20 cellular contexts compared by ENCODE assay signal in the genomic region with DNA sequence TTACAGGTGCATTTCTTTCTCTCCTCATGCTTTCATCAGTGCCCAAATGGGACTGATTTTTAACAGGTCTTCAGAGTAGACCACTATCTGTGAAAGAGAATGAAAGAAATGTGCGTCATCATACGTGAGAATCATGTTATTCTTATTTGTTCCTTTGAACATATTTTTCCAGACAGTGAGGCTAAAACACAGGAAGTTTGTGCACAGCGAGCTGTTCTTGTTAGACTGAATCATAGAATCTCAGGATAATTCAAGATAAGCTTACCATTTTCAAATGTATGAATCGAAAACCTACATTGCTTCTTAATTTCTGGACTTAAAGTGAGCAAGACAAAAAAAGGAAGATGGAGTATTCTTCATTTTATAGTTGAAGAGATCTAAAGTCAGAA.
A peak's percentile ranks its signal among the peaks of the same experiment; 100 is the strongest.
DNase-seq lines count a peak whose midpoint lies in the region; ATAC-seq and TF ChIP-seq lines count a peak whose summit lies in the region.
"Had no signal": no experiment of that assay in that cellular context is flagged by ENCODE, and none has a peak within 500 bp of the region (broad histone marks: within the 10 kb centered on the region; RNA-seq: fewer than 3 reads in every experiment).

No MANE protein-coding gene starts in this region.

- no peak overlapping the region for H3K4me3 Mint-ChIP-seq in nephron
- H3K4me3 Mint-ChIP-seq in activated T-helper 1 cell treated with anti-CD3 and anti-CD28 coated beads, Interleukin-12 subunit alpha, Interleukin-12 subunit beta, Interleukin-2, Interleukin-4 antibody, amounts not matched to agents 30 ng/mL and 10 ng/mL and 1 ng/mL, durations not matched to agents 14 hours and 24 hours and 36 hours = no peak overlapping the region
- H3K4me3 Mint-ChIP-seq: activated CD4-positive, alpha-beta T cell treated with anti-CD3 and anti-CD28 coated beads, Interleukin-2, amount 10 ng/mL, durations not matched to agents 24 days and 14 days; effector memory CD8-positive, alpha-beta T cell had no signal

- H3K4me1 Mint-ChIP-seq in nephron = peaks cover 70% of the 10 kb centered on the region
- H3K4me1 Mint-ChIP-seq in activated T-helper 1 cell treated with anti-CD3 and anti-CD28 coated beads, Interleukin-12 subunit alpha, Interleukin-12 subunit beta, Interleukin-2, Interleukin-4 antibody, amounts not matched to agents 30 ng/mL and 10 ng/mL and 1 ng/mL, durations not matched to agents 14 hours and 24 hours and 36 hours (ENCODE audit: low read depth) = no peaks in the 10 kb centered on the region
- H3K4me1 Mint-ChIP-seq: activated CD4-positive, alpha-beta T cell treated with anti-CD3 and anti-CD28 coated beads, Interleukin-2, amount 10 ng/mL, durations not matched to agents 24 days and 14 days had no signal

- H3K27ac Mint-ChIP-seq in nephron = peak overlapping the region in 2 of 3 experiments; percentile 40 to 47
- H3K27ac Mint-ChIP-seq in activated T-helper 1 cell treated with anti-CD3 and anti-CD28 coated beads, Interleukin-12 subunit alpha, Interleukin-12 subunit beta, Interleukin-2, Interleukin-4 antibody, amounts not matched to agents 30 ng/mL and 10 ng/mL and 1 ng/mL, durations not matched to agents 14 hours and 24 hours and 36 hours = no peak overlapping the region
- H3K27ac Mint-ChIP-seq: activated CD4-positive, alpha-beta T cell treated with anti-CD3 and anti-CD28 coated beads, Interleukin-2, amount 10 ng/mL, durations not matched to agents 24 days and 14 days; effector memory CD8-positive, alpha-beta T cell had no signal

- no peak for TF ChIP-seq CTCF in RWPE2 (IDR thresholded peaks at IDR 0.05; ENCODE audit: poor library complexity, severe bottlenecking)
- no peak for TF ChIP-seq CTCF in cardiac fibroblast (IDR thresholded peaks at IDR 0.05; ENCODE audit: low read depth, low read length)
- no peak for TF ChIP-seq CTCF in nephron (IDR thresholded peaks at IDR 0.05; ENCODE audit: unreplicated experiment in 3 of 3)

- no peaks in the 10 kb centered on the region for H3K36me3 ChIP-seq in RWPE2 (ENCODE audit: low read depth)
- H3K36me3 ChIP-seq: BLaER1 treated with 17β-estradiol and CSF1 and Interleukin-3, amounts not matched to agents 10 nM and 100 nM had no signal

- no peaks in the 10 kb centered on the region for H3K27me3 Mint-ChIP-seq in nephron (ENCODE audit: low read depth)
- peaks cover 2% of the 10 kb centered on the region for H3K27me3 Mint-ChIP-seq in activated T-helper 1 cell treated with anti-CD3 and anti-CD28 coated beads, Interleukin-12 subunit alpha, Interleukin-12 subunit beta, Interleukin-2, Interleukin-4 antibody, amounts not matched to agents 30 ng/mL and 10 ng/mL and 1 ng/mL, durations not matched to agents 14 hours and 24 hours and 36 hours (ENCODE audit: insufficient read depth)
- H3K27me3 Mint-ChIP-seq: activated CD4-positive, alpha-beta T cell treated with anti-CD3 and anti-CD28 coated beads, Interleukin-2, amount 10 ng/mL, durations not matched to agents 24 days and 14 days; effector memory CD8-positive, alpha-beta T cell had no signal

- H3K4me1 ChIP-seq in RWPE2 (ENCODE audit: insufficient read depth, poor library complexity, severe bottlenecking) = peaks cover 59% of the 10 kb centered on the region

- peak overlapping the region; percentile 75 for H3K27ac ChIP-seq in RWPE2 (ENCODE audit: poor library complexity, severe bottlenecking)
- H3K27ac ChIP-seq: BLaER1 treated with 17β-estradiol and CSF1 and Interleukin-3, amounts not matched to agents 10 nM and 100 nM had no signal

- intact Hi-C loops in activated T-helper 1 cell treated with anti-CD3 and anti-CD28 coated beads, Interleukin-12 subunit alpha, Interleukin-12 subunit beta, Interleukin-2, Interleukin-4 antibody, amounts not matched to agents 30 ng/mL and 10 ng/mL and 1 ng/mL, durations not matched to agents 14 hours and 24 hours and 36 hours (cut with micrococcal nuclease) = no loop called here

- no peak overlapping the region for H3K4me3 ChIP-seq in RWPE2 (ENCODE audit: severe bottlenecking)
- no peak overlapping the region for H3K4me3 ChIP-seq in cardiac fibroblast (replicated peaks in 1 of 2; ENCODE audit: low read depth in 2 of 2, low read length in 2 of 2)
- H3K4me3 ChIP-seq: BLaER1 treated with 17β-estradiol and CSF1 and Interleukin-3, amounts not matched to agents 10 nM and 100 nM had no signal

- H3K27me3 ChIP-seq in RWPE2 (ENCODE audit: insufficient read depth, poor library complexity, severe bottlenecking) = no peaks in the 10 kb centered on the region
- H3K27me3 ChIP-seq: BLaER1 treated with 17β-estradiol and CSF1 and Interleukin-3, amounts not matched to agents 10 nM and 100 nM had no signal

- H3K9me3 Mint-ChIP-seq in nephron = no peaks in the 10 kb centered on the region
- no peaks in the 10 kb centered on the region for H3K9me3 Mint-ChIP-seq in activated T-helper 1 cell treated with anti-CD3 and anti-CD28 coated beads, Interleukin-12 subunit alpha, Interleukin-12 subunit beta, Interleukin-2, Interleukin-4 antibody, amounts not matched to agents 30 ng/mL and 10 ng/mL and 1 ng/mL, durations not matched to agents 14 hours and 24 hours and 36 hours
- H3K9me3 Mint-ChIP-seq: activated CD4-positive, alpha-beta T cell treated with anti-CD3 and anti-CD28 coated beads, Interleukin-2, amount 10 ng/mL, durations not matched to agents 24 days and 14 days; effector memory CD8-positive, alpha-beta T cell had no signal

- no peak for ATAC-seq in RWPE2 (ENCODE audit: low read depth)
- ATAC-seq in HG02798 (IDR thresholded peaks at IDR 0.05; ENCODE audit: poor library complexity, unreplicated experiment) = no peak
- ATAC-seq: effector memory CD8-positive, alpha-beta T cell; left lobe of liver had no signal

- H3K9me3 ChIP-seq in RWPE2 (ENCODE audit: severe bottlenecking) = no peaks in the 10 kb centered on the region
- H3K9me3 ChIP-seq: BLaER1 treated with 17β-estradiol and CSF1 and Interleukin-3, amounts not matched to agents 10 nM and 100 nM had no signal

- no peaks in the 10 kb centered on the region for H3K36me3 Mint-ChIP-seq in nephron (ENCODE audit: low read depth)
- no peaks in the 10 kb centered on the region for H3K36me3 Mint-ChIP-seq in activated T-helper 1 cell treated with anti-CD3 and anti-CD28 coated beads, Interleukin-12 subunit alpha, Interleukin-12 subunit beta, Interleukin-2, Interleukin-4 antibody, amounts not matched to agents 30 ng/mL and 10 ng/mL and 1 ng/mL, durations not matched to agents 14 hours and 24 hours and 36 hours (ENCODE audit: low read depth)

- peak; percentile 22 for DNase-seq in EH (ENCODE audit: low read depth)
- DNase-seq in RWPE2 (ENCODE audit: low spot score) = no peak
- peak; percentile 63 to 91 for DNase-seq in cardiac fibroblast (ENCODE audit: low read depth in 2 of 2)
- DNase-seq in stimulated activated CD4-positive, alpha-beta T cell treated with anti-CD3 and anti-CD28 coated beads, Interleukin-2, amount 100 ng/mL, for 24 hours = no peak
- no peak for DNase-seq in activated effector memory CD4-positive, alpha-beta T cell treated with Interleukin-2 at 50 U/mL for 16 hours
- DNase-seq in activated T-helper 1 cell treated with anti-CD3 and anti-CD28 coated beads, Interleukin-12 subunit alpha, Interleukin-12 subunit beta, Interleukin-2, Interleukin-4 antibody, amounts not matched to agents 30 ng/mL and 10 ng/mL and 1 ng/mL, durations not matched to agents 14 hours and 24 hours and 36 hours (ENCODE audit: low spot score) = no peak
- DNase-seq: activated CD4-positive, alpha-beta T cell treated with anti-CD3 and anti-CD28 coated beads, Interleukin-2, amount 10 ng/mL, durations not matched to agents 24 days and 14 days; activated effector memory CD4-positive, alpha-beta T cell treated with anti-CD3 and anti-CD28 coated beads, Interleukin-2, amount 50 U/mL, for 16 hours; amniotic stem cell; cerebellar nuclear complex; effector memory CD8-positive, alpha-beta T cell; head of caudate nucleus; Kasumi-1; NCI-H1105; NCI-H69; T-helper 1 cell had no signal

Comparison
In these comparisons a context has a peak if more than half of its experiments do, and no peak if none do; other contexts are left out.
1. DNase-seq: peak in EH (single experiment) and cardiac fibroblast (2 of 2); none in RWPE2 (single experiment), stimulated activated CD4-positive, alpha-beta T cell treated with anti-CD3 and anti-CD28 coated beads, Interleukin-2, amount 100 ng/mL, for 24 hours (0 of 2), activated effector memory CD4-positive, alpha-beta T cell treated with Interleukin-2 at 50 U/mL for 16 hours (single experiment) and activated T-helper 1 cell treated with anti-CD3 and anti-CD28 coated beads, Interleukin-12 subunit alpha, Interleukin-12 subunit beta, Interleukin-2, Interleukin-4 antibody, amounts not matched to agents 30 ng/mL and 10 ng/mL and 1 ng/mL, durations not matched to agents 14 hours and 24 hours and 36 hours (single experiment).